34 cellular contexts compared by ENCODE assay signal in the genomic region with DNA sequence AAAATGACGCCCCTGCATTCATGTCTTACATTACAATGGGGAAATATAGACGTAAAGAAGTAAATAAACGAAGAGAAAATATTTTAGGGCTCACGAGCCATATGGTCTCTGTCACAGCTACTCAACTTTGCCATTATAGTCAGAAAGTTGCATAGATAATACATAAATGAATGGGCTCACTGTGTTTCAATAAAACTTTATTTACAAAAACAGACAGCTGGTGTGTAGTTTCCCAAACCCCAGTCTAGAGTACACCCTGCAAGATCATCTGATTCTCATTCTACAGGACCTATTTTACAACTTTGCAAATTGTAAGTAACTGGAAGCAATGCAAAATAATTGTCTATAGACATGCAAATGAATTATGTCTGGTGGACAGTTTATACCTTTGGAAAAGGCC.
"Had no signal": no experiment of that assay in that cellular context is flagged by ENCODE, and none has a peak within 500 bp of the region (broad histone marks: within the 10 kb centered on the region; RNA-seq: fewer than 3 reads in every experiment).

No MANE protein-coding gene starts in this region.

- DNase-seq: Karpas-422, Kasumi-1, MG63, MM.1S, MV-4-11, NCI-H1048, NCI-H1092, NCI-H1092 treated with DMSO at 0.1 percent for 48 hours, NCI-H1105, NCI-H1105 treated with DMSO at 0.1 percent for 48 hours, NCI-H1417, NCI-H1417 treated with DMSO at 0.1 percent for 48 hours, NCI-H1436, NCI-H1436 treated with DMSO at 0.1 percent for 48 hours, NCI-H146, NCI-H1694, NCI-H1694 treated with DMSO at 0.1 percent for 48 hours, NCI-H187 treated with DMSO at 0.1 percent for 48 hours, NCI-H1930, NCI-H2029, NCI-H2029 treated with DMSO at 0.1 percent for 48 hours, NCI-H2081, NCI-H2081 treated with DMSO at 0.1 percent for 48 hours, NCI-H2107, NCI-H2171, NCI-H2171 treated with DMSO at 0.1 percent for 48 hours, NCI-H2227 treated with DMSO at 0.1 percent for 48 hours, NCI-H226, NCI-H345, NCI-H446, NCI-H446 treated with DMSO at 0.1 percent for 48 hours, NCI-H510A, NCI-H510A treated with DMSO at 0.1 percent for 48 hours, NCI-H524 had no signal

- H3K4me3 ChIP-seq: MG63 had no signal

- H3K9me3 ChIP-seq: MG63 had no signal

- H3K27me3 ChIP-seq: MG63 had no signal
